ENCODE assay signal across 33 cellular contexts in genomic region chr5:117740268-117740667, GRCh38.
"Had no signal": no experiment of that assay in that cellular context is flagged by ENCODE, and none has a peak within 500 bp of the region (broad histone marks: within the 10 kb centered on the region; RNA-seq: fewer than 3 reads in every experiment).

No MANE protein-coding gene starts in this region.

- H3K27me3 ChIP-seq: MG63, Peyer's patch, SJSA1 had no signal

- H3K9ac ChIP-seq: SK-N-SH had no signal

- H3K27ac ChIP-seq: Peyer's patch, SJSA1 had no signal

- H3K4me3 ChIP-seq: MG63, Peyer's patch, SJSA1 had no signal

- H3K9me3 ChIP-seq: MG63, Peyer's patch, SK-N-SH had no signal

- H3K4me1 ChIP-seq: Peyer's patch, SJSA1 had no signal

- H3K4me2 ChIP-seq: SK-N-SH had no signal

- H3K9me2 ChIP-seq: SK-N-SH had no signal

- H3K36me3 ChIP-seq: MG63, Peyer's patch, SJSA1 had no signal

- DNase-seq: Kasumi-1, KBM-7, MG63, NCI-H1048, NCI-H1092 treated with DMSO at 0.1 percent for 48 hours, NCI-H1105 treated with DMSO at 0.1 percent for 48 hours, NCI-H1417, NCI-H1436, NCI-H146, NCI-H1694, NCI-H187, NCI-H1930, NCI-H2029 treated with DMSO at 0.1 percent for 48 hours, NCI-H2081 treated with DMSO at 0.1 percent for 48 hours, NCI-H2107, NCI-H2171, NCI-H226, NCI-H446 treated with DMSO at 0.1 percent for 48 hours, NCI-H510A, NCI-H524, NCI-H526, NCI-H69, NCI-H748 treated with DMSO at 0.1 percent for 48 hours, NCI-H82, OCI-M1, PC-3, Peyer's patch, Right ventricle myocardium superior, RPMI8226, SHP77 treated with DMSO at 0.1 percent for 48 hours, SK-N-SH, SW 1271 had no signal
